In genomic region chr9:8717146-8717545, GRCh38 we compare ENCODE assay signal across 22 cellular contexts.
"Had no signal": no experiment of that assay in that cellular context is flagged by ENCODE, and none has a peak within 500 bp of the region (broad histone marks: within the 10 kb centered on the region; RNA-seq: fewer than 3 reads in every experiment).

No MANE protein-coding gene starts in this region.

- H3K79me2 ChIP-seq: hepatocyte had no signal

- H3K27me3 Mint-ChIP-seq: activated CD4-positive, alpha-beta memory T cell treated with anti-CD3 and anti-CD28 coated beads, Interleukin-2, amount 10 ng/mL, durations not matched to agents 7 days and 5 days; activated CD8-positive, alpha-beta memory T cell treated with anti-CD3 and anti-CD28 coated beads, Interleukin-2, amount 10 ng/mL, durations not matched to agents 7 days and 5 days; effector memory CD8-positive, alpha-beta T cell; stimulated activated naive CD8-positive, alpha-beta T cell treated with anti-CD3 and anti-CD28 coated beads, Interleukin-15, Interleukin-2, amounts not matched to agents 100 ng/mL and 50 ng/mL, for 24 hours had no signal

- H3K36me3 ChIP-seq: lower lobe of right lung, sigmoid colon, suprapubic skin, transverse colon, uterus had no signal

- H3K36me3 Mint-ChIP-seq: activated CD8-positive, alpha-beta memory T cell treated with anti-CD3 and anti-CD28 coated beads, Interleukin-2, amount 10 ng/mL, durations not matched to agents 7 days and 5 days had no signal

- ATAC-seq: activated CD8-positive, alpha-beta memory T cell treated with anti-CD3 and anti-CD28 coated beads, Interleukin-2, amount 10 ng/mL, durations not matched to agents 7 days and 5 days; effector memory CD8-positive, alpha-beta T cell; foreskin keratinocyte; lower lobe of right lung had no signal

- H3K4me3 ChIP-seq: hepatocyte, lower lobe of right lung, sigmoid colon, suprapubic skin, transverse colon, uterus had no signal

- H3K9me3 Mint-ChIP-seq: activated CD4-positive, alpha-beta memory T cell treated with anti-CD3 and anti-CD28 coated beads, Interleukin-2, amount 10 ng/mL, durations not matched to agents 7 days and 5 days; activated naive CD4-positive, alpha-beta T cell treated with anti-CD3 and anti-CD28 coated beads for 36 hours; activated T-helper 2 cell treated with anti-CD3 and anti-CD28 coated beads, Interferon-gamma antibody, Interleukin-2, Interleukin-4, amounts not matched to agents 10 μg/mL and 5 μg/mL and 100 μg/mL, durations not matched to agents 14 hours and 24 hours and 36 hours had no signal

- DNase-seq: activated CD4-positive, alpha-beta memory T cell treated with anti-CD3 and anti-CD28 coated beads, Interleukin-2, amount 10 ng/mL, durations not matched to agents 7 days and 5 days; activated CD4-positive, alpha-beta T cell treated with anti-CD3 and anti-CD28 coated beads for 48 hours; activated CD4-positive, CD25-positive, alpha-beta regulatory T cell; activated CD8-positive, alpha-beta memory T cell treated with anti-CD3 and anti-CD28 coated beads, Interleukin-2, amount 10 ng/mL, durations not matched to agents 7 days and 5 days; activated naive CD4-positive, alpha-beta T cell treated with anti-CD3 and anti-CD28 coated beads for 36 hours; effector memory CD8-positive, alpha-beta T cell; foreskin keratinocyte; lower lobe of right lung; midbrain; nephron progenitor cell; occipital lobe; posterior cingulate gyrus; sigmoid colon; stimulated activated CD8-positive, alpha-beta memory T cell treated with anti-CD3 and anti-CD28 coated beads, Interleukin-4, amount 100 ng/mL, for 48 hours; T-helper 1 cell; T-helper 9 cell; transverse colon; uterus had no signal

- H3K27ac ChIP-seq: foreskin keratinocyte, hepatocyte, lower lobe of right lung, sigmoid colon, suprapubic skin, transverse colon, uterus had no signal

- H3K4me1 ChIP-seq: foreskin keratinocyte, lower lobe of right lung, sigmoid colon, suprapubic skin, transverse colon, uterus had no signal

- H3K27me3 ChIP-seq: foreskin keratinocyte, hepatocyte, sigmoid colon, suprapubic skin, transverse colon, uterus had no signal

- H3K4me3 Mint-ChIP-seq: activated CD4-positive, alpha-beta memory T cell treated with anti-CD3 and anti-CD28 coated beads, Interleukin-2, amount 10 ng/mL, durations not matched to agents 7 days and 5 days; activated CD8-positive, alpha-beta memory T cell treated with anti-CD3 and anti-CD28 coated beads, Interleukin-2, amount 10 ng/mL, durations not matched to agents 7 days and 5 days; activated naive CD4-positive, alpha-beta T cell treated with anti-CD3 and anti-CD28 coated beads for 36 hours; effector memory CD8-positive, alpha-beta T cell; nephron progenitor cell; stimulated activated naive CD8-positive, alpha-beta T cell treated with anti-CD3 and anti-CD28 coated beads, Interleukin-15, Interleukin-2, amounts not matched to agents 100 ng/mL and 50 ng/mL, for 24 hours had no signal

- H3K27ac Mint-ChIP-seq: activated CD4-positive, alpha-beta memory T cell treated with anti-CD3 and anti-CD28 coated beads, Interleukin-2, amount 10 ng/mL, durations not matched to agents 7 days and 5 days; activated CD8-positive, alpha-beta memory T cell treated with anti-CD3 and anti-CD28 coated beads, Interleukin-2, amount 10 ng/mL, durations not matched to agents 7 days and 5 days; activated naive CD4-positive, alpha-beta T cell treated with anti-CD3 and anti-CD28 coated beads for 36 hours; activated T-helper 2 cell treated with anti-CD3 and anti-CD28 coated beads, Interferon-gamma antibody, Interleukin-2, Interleukin-4, amounts not matched to agents 10 μg/mL and 5 μg/mL and 100 μg/mL, durations not matched to agents 14 hours and 24 hours and 36 hours; effector memory CD8-positive, alpha-beta T cell; stimulated activated naive CD8-positive, alpha-beta T cell treated with anti-CD3 and anti-CD28 coated beads, Interleukin-15, Interleukin-2, amounts not matched to agents 100 ng/mL and 50 ng/mL, for 24 hours had no signal

- H3K4me2 ChIP-seq: hepatocyte had no signal

- H3K9me3 ChIP-seq: lower lobe of right lung, sigmoid colon, suprapubic skin, transverse colon, uterus had no signal

- H3K4me1 Mint-ChIP-seq: activated CD4-positive, alpha-beta memory T cell treated with anti-CD3 and anti-CD28 coated beads, Interleukin-2, amount 10 ng/mL, durations not matched to agents 7 days and 5 days; activated CD8-positive, alpha-beta memory T cell treated with anti-CD3 and anti-CD28 coated beads, Interleukin-2, amount 10 ng/mL, durations not matched to agents 7 days and 5 days had no signal
